ENCODE assay signal across 8 cellular contexts in the genomic region with DNA sequence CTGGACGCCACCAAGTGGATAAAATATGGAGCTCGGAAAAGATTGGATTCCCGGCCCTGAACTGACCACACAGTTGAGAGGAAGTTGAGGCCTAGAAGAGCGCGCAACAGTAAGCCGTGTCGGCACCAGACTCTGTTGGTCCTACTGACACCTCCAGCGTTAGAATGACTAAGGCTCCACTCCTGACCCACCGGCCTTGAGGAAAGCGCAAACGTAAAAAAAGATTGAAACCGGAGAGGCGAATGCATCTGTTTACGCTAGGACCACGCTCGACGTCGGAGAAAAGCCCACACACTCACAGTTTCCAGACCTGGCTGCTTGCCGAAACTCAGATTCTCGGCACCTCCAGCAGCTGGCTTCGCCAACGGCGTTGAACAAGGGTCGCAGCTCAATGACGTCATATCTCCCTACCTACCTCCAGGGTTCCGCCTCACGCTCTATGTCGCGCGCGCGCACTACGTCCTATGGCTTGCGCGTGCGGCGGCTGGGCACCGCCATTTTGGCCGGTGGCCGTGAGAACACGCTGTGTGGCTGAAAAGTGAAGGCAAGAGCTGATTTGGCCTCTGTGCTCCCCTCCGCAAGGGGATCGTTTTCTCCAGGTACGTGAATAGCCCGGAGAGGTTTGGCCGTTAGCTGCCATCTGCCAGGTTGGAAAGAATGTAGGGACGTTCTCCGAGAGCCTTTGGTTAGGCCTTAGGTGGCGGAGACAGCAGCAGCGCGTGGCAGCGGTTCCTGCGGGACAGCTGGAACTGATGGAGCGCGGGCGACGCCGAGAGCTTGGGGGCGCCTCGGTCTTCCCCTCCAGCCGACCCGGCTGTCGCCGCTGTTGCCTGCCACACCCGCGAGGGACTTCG. TPM values are rescaled to one million over a fixed set of nuclear protein-coding genes. Genes with fewer than 3 reads are reported as not detected.
A peak's percentile ranks its signal among the peaks of the same experiment; 100 is the strongest.
DNase-seq lines count a peak whose midpoint lies in the region; ATAC-seq, FAIRE-seq and TF ChIP-seq lines count a peak whose summit lies in the region.

Gene ABCE1 (plus strand): TSS at position 491 of the 854 bp plus-strand sequence. CDS start 6,102 bp downstream, outside the sequence.
A gene with protein sequence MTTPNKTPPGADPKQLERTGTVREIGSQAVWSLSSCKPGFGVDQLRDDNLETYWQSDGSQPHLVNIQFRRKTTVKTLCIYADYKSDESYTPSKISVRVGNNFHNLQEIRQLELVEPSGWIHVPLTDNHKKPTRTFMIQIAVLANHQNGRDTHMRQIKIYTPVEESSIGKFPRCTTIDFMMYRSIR (minus strand): TSS at position 376 of the 854 bp plus-strand sequence. CDS start 2,097 bp downstream, outside the sequence.

- peaks cover 10 to 29% of the 10 kb centered on the region in 2 donors for H3K36me3 ChIP-seq in psoas muscle (ENCODE audit: insufficient read depth in 1 of 2, low read depth in 1 of 2)

- peak; percentile 89 for FAIRE-seq in urothelium cell line (lab: Jason Lieb, UNC)

- intact Hi-C loops in left ventricle myocardium superior (cut with micrococcal nuclease) (no loop called here), psoas muscle (cut with DNase I) (no loop called here)

- peak within 1 kb of the TSS; percentile 86 for H3K27ac ChIP-seq in angular gyrus (ENCODE audit: low read depth, low read length)
- H3K27ac ChIP-seq in psoas muscle = peak within 1 kb of the TSS; percentile 98

- ATAC-seq in GM18499 (IDR thresholded peaks at IDR 0.05; ENCODE audit: insufficient read depth, unreplicated experiment) (peak; percentile 66), HG02943 (IDR thresholded peaks at IDR 0.05; ENCODE audit: low read depth, unreplicated experiment) (peak; percentile 77), left ventricle myocardium superior (peak; percentile 99), psoas muscle (peak; percentile 96 to 97 (median 96))

- peak; percentile 27 for TF ChIP-seq CTCF in psoas muscle (IDR thresholded peaks at IDR 0.05)

- H3K4me1 ChIP-seq in psoas muscle = peaks cover 47% of the 10 kb centered on the region

- H3K9me3 ChIP-seq in psoas muscle = peaks cover 14% of the 10 kb centered on the region

- WGBS in psoas muscle, 3 donors = 0% methylated on average over 63 to 67 of the region's 67 CpGs

- peak; percentile 69 to 86 for DNase-seq in NCI-H187 (lab: John Stamatoyannopoulos, UW)
- DNase-seq in T-helper 2 cell = peak; percentile 81 to 99 (median 93)
- peak; percentile 96 for DNase-seq in left ventricle myocardium superior
- DNase-seq in psoas muscle = peak; percentile 96 to 97
- DNase-seq in urothelium cell line (ENCODE audit: low spot score) = peak; percentile 94

- peak within 1 kb of the TSS; percentile 90 for H3K4me3 ChIP-seq in psoas muscle

- no peaks in the 10 kb centered on the region for H3K27me3 ChIP-seq in psoas muscle (ENCODE audit: insufficient read depth in 3 of 3, low read length in 2 of 3)

RNA-seq across cellular contexts. Expression of gene ABCE1, which starts in this region (rescaled TPM):
- total RNA-seq in left ventricle myocardium superior (29.5 TPM), psoas muscle (10 to 100 TPM; 52.8 to 75.0 (median 63.6) TPM)
- polyA plus RNA-seq in psoas muscle = 10 to 100 TPM; 25.9 to 59.8 (median 34.8) TPM

RNA-seq across cellular contexts. Expression of the second gene that starts in this region (rescaled TPM):
- 12.6 TPM for total RNA-seq in left ventricle myocardium superior
- 10 to 100 TPM; 16.5 to 18.0 (median 17.5) TPM for total RNA-seq in psoas muscle
- 10 to 100 TPM; 19.0 to 26.8 (median 26.7) TPM for polyA plus RNA-seq in psoas muscle

Comparison
In these comparisons a context has a peak if more than half of its experiments do, and no peak if none do; other contexts are left out.
1. Peak in every context shown above with its lines: DNase-seq, ATAC-seq, H3K4me3 ChIP-seq and H3K27ac ChIP-seq.